ENCODE assay signal across 1 cellular context in genomic region chr13:79799466-79799865, GRCh38.
TF ChIP-seq lines count a peak whose summit lies in the region.

No MANE protein-coding gene starts in this region.

TF ChIP-seq in SK-N-SH treated with all-trans-retinoic acid at 6 μM for 48 hours, 23 proteins besides CTCF, POLR2A, EP300 and RAD21 (continued from another document):
- TF ChIP-seq TSHZ2 (CRISPR knock-in tag; IDR thresholded peaks at IDR 0.05) (peak; percentile 28), ZFP30 (CRISPR knock-in tag; IDR thresholded peaks at IDR 0.05) (no peak), ZNF70 (CRISPR knock-in tag; IDR thresholded peaks at IDR 0.05) (no peak)
